11 cellular contexts compared by ENCODE assay signal in the genomic region with DNA sequence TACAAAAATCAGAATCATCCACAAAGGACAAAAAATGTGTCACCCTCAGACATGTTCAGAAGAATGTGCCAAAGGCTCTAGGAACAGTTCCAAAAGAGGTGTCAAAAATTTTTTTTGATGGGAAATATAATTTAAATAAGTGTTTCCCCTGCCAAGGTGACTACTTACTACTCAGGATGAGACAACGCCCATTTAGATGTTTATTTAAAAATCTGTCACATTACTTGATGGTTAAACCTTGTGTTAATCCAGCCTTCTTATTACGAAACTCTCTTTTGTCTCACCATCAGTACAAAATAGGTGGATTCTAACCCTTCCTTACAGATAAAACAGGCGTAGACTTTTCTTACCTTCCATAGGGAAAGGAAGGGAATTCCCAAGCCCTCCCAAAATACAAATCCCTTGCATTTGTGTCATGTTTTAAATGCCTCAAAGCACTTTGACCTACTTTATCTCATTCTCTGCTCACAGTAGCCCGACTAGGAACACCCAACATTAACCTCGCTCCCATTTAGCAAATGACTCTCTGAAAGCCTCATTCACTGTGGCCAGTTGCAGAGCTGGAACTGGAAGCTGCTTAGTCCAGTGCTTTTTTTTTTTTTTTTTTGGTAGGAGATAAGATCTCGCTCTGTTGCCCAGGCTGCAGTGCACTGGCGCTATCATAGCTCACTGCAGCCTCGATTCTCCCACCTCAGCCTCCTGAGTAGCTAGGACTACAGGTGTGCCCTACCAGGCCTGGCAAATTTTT. TPM values are rescaled to one million over a fixed set of nuclear protein-coding genes. Genes with fewer than 3 reads are reported as not detected.
DNase-seq lines count a peak whose midpoint lies in the region; ATAC-seq, FAIRE-seq and TF ChIP-seq lines count a peak whose summit lies in the region.
"Had no signal": no experiment of that assay in that cellular context is flagged by ENCODE, and none has a peak within 500 bp of the region (broad histone marks: within the 10 kb centered on the region; RNA-seq: fewer than 3 reads in every experiment).

No MANE protein-coding gene starts in this region.

- TF ChIP-seq CTCF in esophagus squamous epithelium (IDR thresholded peaks at IDR 0.05) (no peak), pancreas (IDR thresholded peaks at IDR 0.05) (no peak)

- ATAC-seq in pancreas (peak; percentile 33 to 59 (median 36)), HG03025 (IDR thresholded peaks at IDR 0.05; ENCODE audit: low FRiP score, unreplicated experiment) (no peak)

- intact Hi-C loops in esophagus squamous epithelium (cut with DNase I): loop anchor here (5.0 kb wide), 1 partner anchor 40 kb away; no protein-coding TSS in a partner anchor
- intact Hi-C loops in pancreas (cut with DNase I): no loop called here

- DNase-seq in Daoy (ENCODE audit: low read depth): peak; percentile 62
- peak; percentile 33 for DNase-seq in SK-MEL-5 (ENCODE audit: low read depth, low spot score)
- no peak for DNase-seq in esophagus squamous epithelium (lab: John Stamatoyannopoulos, UW)
- DNase-seq in pancreas: no peak
- DNase-seq in amniotic stem cell (lab: John Stamatoyannopoulos, UW): no peak
- DNase-seq in NCI-H748 treated with DMSO at 0.1 percent for 48 hours (lab: John Stamatoyannopoulos, UW): no peak
- no peak for DNase-seq in NCI-H2227 (lab: John Stamatoyannopoulos, UW; ENCODE audit: unreplicated experiment)
- DNase-seq: cerebellar nuclear complex, KG1 had no signal

- H3K4me3 ChIP-seq in esophagus squamous epithelium (no peak overlapping the region), pancreas (no peak overlapping the region)

- H3K27ac ChIP-seq in esophagus squamous epithelium (peak overlapping the region; percentile 56 to 89 (median 84)), pancreas (peak overlapping the region in 2 of 4 donors; percentile 14 to 28)

- FAIRE-seq in pancreas (lab: Jason Lieb, UNC): no peak
- FAIRE-seq: GM19239 had no signal

- H3K27me3 ChIP-seq in esophagus squamous epithelium (no peaks in the 10 kb centered on the region), pancreas (no peaks in the 10 kb centered on the region)

- H3K9me3 ChIP-seq in esophagus squamous epithelium (no peaks in the 10 kb centered on the region), pancreas (no peaks in the 10 kb centered on the region)

- in situ Hi-C loops in SK-MEL-5 (cut with HindIII; ENCODE audit: low pct_unique_long_range_greater_than_20kb, low sequenced_read_pairs): no loop called here

- no peak for TF ChIP-seq POLR2A in esophagus squamous epithelium (IDR thresholded peaks at IDR 0.05)

- H3K36me3 ChIP-seq in esophagus squamous epithelium (no peaks in the 10 kb centered on the region), pancreas (no peaks in the 10 kb centered on the region)

- 37 to 55% methylated on average over 8 of the region's 8 CpGs for WGBS in esophagus squamous epithelium, 2 donors
- WGBS in pancreas, 2 donors: 18 to 19% methylated on average over 8 of the region's 8 CpGs

- H3K4me1 ChIP-seq in esophagus squamous epithelium (peaks cover 29 to 100% (median 61%) of the 10 kb centered on the region in 3 donors), pancreas (peaks cover 11 to 12% (median 11%) of the 10 kb centered on the region in 3 donors)

RNA-seq across cellular contexts. Expression of gene GNA13, which starts 5.8 kb away (rescaled TPM):
- total RNA-seq in Daoy (2014; rRNA removed; shearing (Covaris generic)): 41.9 and 43.5 TPM in 2 replicates
- total RNA-seq in SK-MEL-5 (2014; rRNA removed; shearing (Covaris generic)): 130 and 134 TPM in 2 replicates
- polyA plus RNA-seq in SK-MEL-5 (2015; cell fraction: cytosol; rRNA removed): 70.0 and 101 TPM in 2 replicates
- polyA plus RNA-seq in SK-MEL-5 (2015; cell fraction: nucleus; rRNA removed): 65.2 and 66.8 TPM in 2 replicates
- total RNA-seq in esophagus squamous epithelium (10 to 100 TPM; 21.3 to 43.1 (median 35.7) TPM), pancreas (10 to 100 TPM; 10.9 to 22.2 (median 13.2) TPM)
- polyA plus RNA-seq in pancreas: 1 to 10 TPM; 4.9 to 7.7 TPM

Comparison
In these comparisons a context has a peak if more than half of its experiments do, and no peak if none do; other contexts are left out.
1. DNase-seq: peak in Daoy (single experiment) and SK-MEL-5 (single experiment); none in esophagus squamous epithelium (single experiment), pancreas (0 of 6), amniotic stem cell (single experiment), NCI-H748 treated with DMSO at 0.1 percent for 48 hours (single experiment) and NCI-H2227 (single experiment).